In genomic region chr15:68365770-68366169, GRCh38 we compare ENCODE assay signal across 22 cellular contexts.
DNase-seq lines count a peak whose midpoint lies in the region; ATAC-seq and TF ChIP-seq lines count a peak whose summit lies in the region.
"Had no signal": no experiment of that assay in that cellular context is flagged by ENCODE, and none has a peak within 500 bp of the region (broad histone marks: within the 10 kb centered on the region; RNA-seq: fewer than 3 reads in every experiment).

No MANE protein-coding gene starts in this region.

- DNase-seq in activated CD4-positive, alpha-beta memory T cell treated with anti-CD3 and anti-CD28 coated beads, Interleukin-2, amount 10 ng/mL, durations not matched to agents 7 days and 5 days = no peak
- no peak for DNase-seq in activated CD4-positive, alpha-beta memory T cell treated with anti-CD3 and anti-CD28 coated beads for 36 hours
- DNase-seq in right cardiac atrium = peak in 2 of 3 donors; percentile 39 to 67
- DNase-seq in thoracic aorta (ENCODE audit: low spot score) = no peak
- DNase-seq in naive thymus-derived CD8-positive, alpha-beta T cell = no peak
- no peak for DNase-seq in activated gamma-delta T cell treated with Interleukin-2 at 50 U/mL for 16 hours
- no peak for DNase-seq in amniotic stem cell (lab: John Stamatoyannopoulos, UW)
- DNase-seq: activated CD4-positive, CD25-positive, alpha-beta regulatory T cell treated with anti-CD3 and anti-CD28 coated beads, Interleukin-2, amount 50 U/mL, for 72 hours; BE2C; COR-L47; left lung; midbrain; nephron progenitor cell; RPMI8226; stimulated activated CD4-positive, alpha-beta T cell treated with anti-CD3 and anti-CD28 coated beads, Interleukin-2, amount 100 ng/mL, for 24 hours; stimulated activated naive B cell treated with anti-CD40 and anti-IgM and Interleukin-4, amounts not matched to agents 10 μg/mL and 1 μg/mL and 100 μg/mL, for 72 hours had no signal

- no peak overlapping the region for H3K27ac Mint-ChIP-seq in activated CD4-positive, alpha-beta memory T cell treated with anti-CD3 and anti-CD28 coated beads, Interleukin-2, amount 10 ng/mL, durations not matched to agents 7 days and 5 days
- H3K27ac Mint-ChIP-seq in activated CD4-positive, alpha-beta memory T cell treated with anti-CD3 and anti-CD28 coated beads for 36 hours = no peak overlapping the region
- H3K27ac Mint-ChIP-seq in activated T-helper 17 cell treated with anti-CD3 and anti-CD28 coated beads, Interleukin-2, amount 50 U/mL, for 72 hours = peak overlapping the region; percentile 71
- H3K27ac Mint-ChIP-seq in naive thymus-derived CD8-positive, alpha-beta T cell = peak overlapping the region in 2 of 10 donors; percentile 30 to 47
- H3K27ac Mint-ChIP-seq: nephron progenitor cell; stimulated activated naive B cell treated with anti-CD40 and anti-IgM and Interleukin-4, amounts not matched to agents 10 μg/mL and 1 μg/mL and 100 μg/mL, for 72 hours had no signal

- H3K36me3 Mint-ChIP-seq in activated CD4-positive, alpha-beta memory T cell treated with anti-CD3 and anti-CD28 coated beads, Interleukin-2, amount 10 ng/mL, durations not matched to agents 7 days and 5 days (ENCODE audit: low read depth) = no peaks in the 10 kb centered on the region
- no peaks in the 10 kb centered on the region for H3K36me3 Mint-ChIP-seq in activated CD4-positive, alpha-beta memory T cell treated with anti-CD3 and anti-CD28 coated beads for 36 hours
- no peaks in the 10 kb centered on the region for H3K36me3 Mint-ChIP-seq in activated T-helper 17 cell treated with anti-CD3 and anti-CD28 coated beads, Interleukin-2, amount 50 U/mL, for 72 hours (ENCODE audit: low read depth)
- H3K36me3 Mint-ChIP-seq in naive thymus-derived CD8-positive, alpha-beta T cell = no peaks in the 10 kb centered on the region
- H3K36me3 Mint-ChIP-seq: stimulated activated naive B cell treated with anti-CD40 and anti-IgM and Interleukin-4, amounts not matched to agents 10 μg/mL and 1 μg/mL and 100 μg/mL, for 72 hours had no signal

- peak overlapping the region; percentile 29 for H3K4me3 Mint-ChIP-seq in activated CD4-positive, alpha-beta memory T cell treated with anti-CD3 and anti-CD28 coated beads, Interleukin-2, amount 10 ng/mL, durations not matched to agents 7 days and 5 days
- no peak overlapping the region for H3K4me3 Mint-ChIP-seq in activated CD4-positive, alpha-beta memory T cell treated with anti-CD3 and anti-CD28 coated beads for 36 hours
- H3K4me3 Mint-ChIP-seq in activated T-helper 17 cell treated with anti-CD3 and anti-CD28 coated beads, Interleukin-2, amount 50 U/mL, for 72 hours = peak overlapping the region; percentile 71
- H3K4me3 Mint-ChIP-seq in naive thymus-derived CD8-positive, alpha-beta T cell = no peak overlapping the region
- H3K4me3 Mint-ChIP-seq: nephron progenitor cell; stimulated activated naive B cell treated with anti-CD40 and anti-IgM and Interleukin-4, amounts not matched to agents 10 μg/mL and 1 μg/mL and 100 μg/mL, for 72 hours had no signal

- peak; percentile 17 for ATAC-seq in activated T-helper 17 cell treated with anti-CD3 and anti-CD28 coated beads, Interleukin-2, amount 50 U/mL, for 72 hours (replicated peaks)
- ATAC-seq in right cardiac atrium (peak in 1 of 2 donors; percentile 7), thoracic aorta (ENCODE audit: insufficient number of reproducible peaks, low FRiP score, low read depth) (no peak)
- no peak for ATAC-seq in naive thymus-derived CD8-positive, alpha-beta T cell

- H3K9me3 ChIP-seq in right cardiac atrium (ENCODE audit: control insufficient read depth, low read length) (no peaks in the 10 kb centered on the region), thoracic aorta (no peaks in the 10 kb centered on the region)
- H3K9me3 ChIP-seq: A549, BE2C, left lung, tibial nerve had no signal

- H3K27me3 ChIP-seq in right cardiac atrium (ENCODE audit: control insufficient read depth, insufficient read depth) (no peaks in the 10 kb centered on the region), thoracic aorta (replicated peaks; ENCODE audit: insufficient read depth) (no peaks in the 10 kb centered on the region)
- H3K27me3 ChIP-seq: BE2C, cardiac muscle cell, left lung, tibial nerve had no signal

- H3K27ac ChIP-seq in right cardiac atrium (ENCODE audit: low read length) (peak overlapping the region; percentile 50), thoracic aorta (peak overlapping the region; percentile 95)
- H3K27ac ChIP-seq: cardiac muscle cell, left lung had no signal

- peaks cover 37% of the 10 kb centered on the region for H3K4me1 ChIP-seq in right cardiac atrium (ENCODE audit: control insufficient read depth, insufficient read depth, low read length)
- H3K4me1 ChIP-seq in thoracic aorta (ENCODE audit: control insufficient read depth in 1 of 2, low read depth in 2 of 2) = peaks cover 46 to 88% of the 10 kb centered on the region in 2 donors
- H3K4me1 ChIP-seq: BE2C had no signal

- no peak overlapping the region for H3K4me3 ChIP-seq in right cardiac atrium (ENCODE audit: low read length)
- H3K4me3 ChIP-seq in thoracic aorta = no peak overlapping the region
- H3K4me3 ChIP-seq: A549, cardiac muscle cell, left lung, skin epidermis, tibial nerve had no signal

- CTCF ChIA-PET in activated CD4-positive, alpha-beta memory T cell treated with anti-CD3 and anti-CD28 coated beads, Interleukin-2, amount 10 ng/mL, durations not matched to agents 7 days and 5 days (lab: Charles Lee) = interaction anchor here (0.7 kb wide), 1 partner anchor 59 kb away, joined by 3 read pairs; no protein-coding TSS in a partner anchor
- CTCF ChIA-PET in activated CD4-positive, alpha-beta memory T cell treated with anti-CD3 and anti-CD28 coated beads for 36 hours (lab: Charles Lee) = no interaction called here

- no peaks in the 10 kb centered on the region for H3K9me3 Mint-ChIP-seq in activated CD4-positive, alpha-beta memory T cell treated with anti-CD3 and anti-CD28 coated beads, Interleukin-2, amount 10 ng/mL, durations not matched to agents 7 days and 5 days
- no peaks in the 10 kb centered on the region for H3K9me3 Mint-ChIP-seq in activated CD4-positive, alpha-beta memory T cell treated with anti-CD3 and anti-CD28 coated beads for 36 hours
- no peaks in the 10 kb centered on the region for H3K9me3 Mint-ChIP-seq in activated T-helper 17 cell treated with anti-CD3 and anti-CD28 coated beads, Interleukin-2, amount 50 U/mL, for 72 hours
- no peaks in the 10 kb centered on the region for H3K9me3 Mint-ChIP-seq in naive thymus-derived CD8-positive, alpha-beta T cell
- H3K9me3 Mint-ChIP-seq: activated T-helper 1 cell treated with anti-CD3 and anti-CD28 coated beads, Interleukin-12 subunit alpha, Interleukin-12 subunit beta, Interleukin-2, Interleukin-4 antibody, amounts not matched to agents 30 ng/mL and 10 ng/mL and 1 ng/mL, durations not matched to agents 14 hours and 24 hours and 36 hours; nephron progenitor cell; stimulated activated naive B cell treated with anti-CD40 and anti-IgM and Interleukin-4, amounts not matched to agents 10 μg/mL and 1 μg/mL and 100 μg/mL, for 72 hours had no signal

- WGBS in right cardiac atrium = 38% methylated on average over 6 of the region's 6 CpGs

- no peak for TF ChIP-seq CTCF in thoracic aorta (IDR thresholded peaks at IDR 0.05)

- intact Hi-C loops in activated CD4-positive, alpha-beta memory T cell treated with anti-CD3 and anti-CD28 coated beads for 36 hours (cut with micrococcal nuclease) = no loop called here
- intact Hi-C loops in right cardiac atrium (cut with DNase I) = no loop called here

- H3K4me1 Mint-ChIP-seq in activated CD4-positive, alpha-beta memory T cell treated with anti-CD3 and anti-CD28 coated beads, Interleukin-2, amount 10 ng/mL, durations not matched to agents 7 days and 5 days = peaks cover 17% of the 10 kb centered on the region
- peaks cover 5% of the 10 kb centered on the region for H3K4me1 Mint-ChIP-seq in activated CD4-positive, alpha-beta memory T cell treated with anti-CD3 and anti-CD28 coated beads for 36 hours (ENCODE audit: low read depth)
- peaks cover 5% of the 10 kb centered on the region for H3K4me1 Mint-ChIP-seq in activated T-helper 17 cell treated with anti-CD3 and anti-CD28 coated beads, Interleukin-2, amount 50 U/mL, for 72 hours
- peaks cover 0 to 3% (median under 1%) of the 10 kb centered on the region in 4 donors for H3K4me1 Mint-ChIP-seq in naive thymus-derived CD8-positive, alpha-beta T cell

- POLR2A ChIA-PET in activated CD4-positive, alpha-beta memory T cell treated with anti-CD3 and anti-CD28 coated beads, Interleukin-2, amount 10 ng/mL, durations not matched to agents 7 days and 5 days (lab: Charles Lee) = interaction anchor here (0.9 to 1.5 kb wide), 2 partner anchors 13 to 59 kb away, joined by 3 to 5 read pairs; no protein-coding TSS in a partner anchor
- POLR2A ChIA-PET in activated CD4-positive, alpha-beta memory T cell treated with anti-CD3 and anti-CD28 coated beads for 36 hours (lab: Charles Lee) = no interaction called here
- POLR2A ChIA-PET in naive thymus-derived CD8-positive, alpha-beta T cell (lab: Charles Lee) = no interaction called here

- peaks cover 8% of the 10 kb centered on the region for H3K27me3 Mint-ChIP-seq in activated CD4-positive, alpha-beta memory T cell treated with anti-CD3 and anti-CD28 coated beads, Interleukin-2, amount 10 ng/mL, durations not matched to agents 7 days and 5 days
- peaks cover 7% of the 10 kb centered on the region for H3K27me3 Mint-ChIP-seq in activated CD4-positive, alpha-beta memory T cell treated with anti-CD3 and anti-CD28 coated beads for 36 hours
- H3K27me3 Mint-ChIP-seq in activated T-helper 17 cell treated with anti-CD3 and anti-CD28 coated beads, Interleukin-2, amount 50 U/mL, for 72 hours = no peaks in the 10 kb centered on the region
- H3K27me3 Mint-ChIP-seq in naive thymus-derived CD8-positive, alpha-beta T cell = peaks cover 0 to 21% (median 1%) of the 10 kb centered on the region in 5 donors

- peaks cover 6% of the 10 kb centered on the region for H3K36me3 ChIP-seq in thoracic aorta
- H3K36me3 ChIP-seq: BE2C, cardiac muscle cell, left lung, tibial nerve had no signal

Comparison
In these comparisons a context has a peak if more than half of its experiments do, and no peak if none do; other contexts are left out.
1. H3K4me3 Mint-ChIP-seq: peak in activated CD4-positive, alpha-beta memory T cell treated with anti-CD3 and anti-CD28 coated beads, Interleukin-2, amount 10 ng/mL, durations not matched to agents 7 days and 5 days (single experiment) and activated T-helper 17 cell treated with anti-CD3 and anti-CD28 coated beads, Interleukin-2, amount 50 U/mL, for 72 hours (single experiment); none in activated CD4-positive, alpha-beta memory T cell treated with anti-CD3 and anti-CD28 coated beads for 36 hours (single experiment) and naive thymus-derived CD8-positive, alpha-beta T cell (0 of 10).
2. DNase-seq: peak in right cardiac atrium (2 of 3); none in activated CD4-positive, alpha-beta memory T cell treated with anti-CD3 and anti-CD28 coated beads, Interleukin-2, amount 10 ng/mL, durations not matched to agents 7 days and 5 days (single experiment), activated CD4-positive, alpha-beta memory T cell treated with anti-CD3 and anti-CD28 coated beads for 36 hours (single experiment), thoracic aorta (single experiment), naive thymus-derived CD8-positive, alpha-beta T cell (0 of 10), activated gamma-delta T cell treated with Interleukin-2 at 50 U/mL for 16 hours (single experiment) and amniotic stem cell (single experiment).